ENCODE assay signal across 18 cellular contexts in genomic region chr3:8835385-8835784, GRCh38.
"Had no signal": no experiment of that assay in that cellular context is flagged by ENCODE, and none has a peak within 500 bp of the region (broad histone marks: within the 10 kb centered on the region; RNA-seq: fewer than 3 reads in every experiment).

No MANE protein-coding gene starts in this region.

- H3K36me3 ChIP-seq: heart right ventricle, ovary, suprapubic skin, tibial artery, upper lobe of right lung, vagina had no signal

- FAIRE-seq: frontal cortex, kidney had no signal

- H3K4me3 ChIP-seq: coronary artery, heart right ventricle, ovary, smooth muscle cell, suprapubic skin, tibial artery, upper lobe of right lung, vagina had no signal

- H3K4me1 Mint-ChIP-seq: naive thymus-derived CD4-positive, alpha-beta T cell; stimulated activated effector memory CD8-positive, alpha-beta T cell treated with anti-CD3 and anti-CD28 coated beads, Interleukin-12 subunit alpha, Interleukin-12 subunit beta, amount 100 ng/mL, for 72 hours had no signal

- H3K9me3 ChIP-seq: heart right ventricle, ovary, suprapubic skin, tibial artery, upper lobe of right lung, vagina had no signal

- H3K27ac ChIP-seq: coronary artery, heart right ventricle, ovary, suprapubic skin, tibial artery, upper lobe of right lung, vagina had no signal

- H3K27ac Mint-ChIP-seq: naive thymus-derived CD4-positive, alpha-beta T cell; stimulated activated effector memory CD8-positive, alpha-beta T cell treated with anti-CD3 and anti-CD28 coated beads, Interleukin-12 subunit alpha, Interleukin-12 subunit beta, amount 100 ng/mL, for 72 hours had no signal

- H3K27me3 Mint-ChIP-seq: naive thymus-derived CD4-positive, alpha-beta T cell had no signal

- H3K27me3 ChIP-seq: heart right ventricle, ovary, suprapubic skin, tibial artery, upper lobe of right lung, vagina had no signal

- H3K36me3 Mint-ChIP-seq: naive thymus-derived CD4-positive, alpha-beta T cell; stimulated activated effector memory CD8-positive, alpha-beta T cell treated with anti-CD3 and anti-CD28 coated beads, Interleukin-12 subunit alpha, Interleukin-12 subunit beta, amount 100 ng/mL, for 72 hours had no signal

- H3K9me3 Mint-ChIP-seq: naive thymus-derived CD4-positive, alpha-beta T cell; stimulated activated effector memory CD8-positive, alpha-beta T cell treated with anti-CD3 and anti-CD28 coated beads, Interleukin-12 subunit alpha, Interleukin-12 subunit beta, amount 100 ng/mL, for 72 hours had no signal

- DNase-seq: effector CD4-positive, alpha-beta T cell; heart right ventricle; kidney; left colon; naive thymus-derived CD4-positive, alpha-beta T cell; ovary; right cardiac atrium; stimulated activated CD4-positive, alpha-beta T cell treated with anti-CD3 and anti-CD28 coated beads, Interleukin-4, amount 100 ng/mL, for 1 hour; stimulated activated CD8-positive, alpha-beta memory T cell treated with anti-CD3 and anti-CD28 coated beads, Interleukin-4, amount 100 ng/mL, for 48 hours; stimulated activated naive CD8-positive, alpha-beta T cell treated with anti-CD3 and anti-CD28 coated beads, Interleukin-15, Interleukin-2, amounts not matched to agents 100 U/mL and 50 U/mL, for 24 hours; tibial artery; upper lobe of right lung had no signal

- H3K4me3 Mint-ChIP-seq: naive thymus-derived CD4-positive, alpha-beta T cell; stimulated activated effector memory CD8-positive, alpha-beta T cell treated with anti-CD3 and anti-CD28 coated beads, Interleukin-12 subunit alpha, Interleukin-12 subunit beta, amount 100 ng/mL, for 72 hours had no signal

- H3K4me2 ChIP-seq: smooth muscle cell had no signal

- H3K4me1 ChIP-seq: heart right ventricle, suprapubic skin, tibial artery, upper lobe of right lung, vagina had no signal
